In genomic region chr9:26165426-26165825, GRCh38 we compare ENCODE assay signal across 33 cellular contexts.
"Had no signal": no experiment of that assay in that cellular context is flagged by ENCODE, and none has a peak within 500 bp of the region (broad histone marks: within the 10 kb centered on the region; RNA-seq: fewer than 3 reads in every experiment).

No MANE protein-coding gene starts in this region.

- ATAC-seq: activated naive CD4-positive, alpha-beta T cell treated with anti-CD3 and anti-CD28 coated beads, Interleukin-2, amount 50 U/mL, for 72 hours; activated naive CD8-positive, alpha-beta T cell treated with anti-CD3 and anti-CD28 coated beads, Interleukin-2, amount 50 U/mL, for 24 hours; activated T-cell treated with anti-CD3 and anti-CD28 coated beads, Interleukin-2, amount 50 U/mL, for 4 hours; activated T-cell treated with anti-CD3 and anti-CD28 coated beads, Interleukin-2, amount 50 U/mL, for 72 hours; activated T-helper 17 cell treated with anti-CD3 and anti-CD28 coated beads, Interleukin-2, amount 50 U/mL, for 72 hours; body of pancreas had no signal

- H3K9me3 ChIP-seq: adrenal gland, ascending aorta, body of pancreas, breast epithelium had no signal

- FAIRE-seq: astrocyte, bronchial epithelial cell had no signal

- DNase-seq: activated effector memory CD4-positive, alpha-beta T cell treated with anti-CD3 and anti-CD28 coated beads, Interleukin-2, amount 50 U/mL, for 16 hours; activated effector memory CD4-positive, alpha-beta T cell treated with Interleukin-2 at 50 U/mL for 16 hours; activated gamma-delta T cell; activated gamma-delta T cell treated with Interleukin-2 at 50 U/mL for 16 hours; activated naive CD4-positive, alpha-beta T cell; activated naive CD4-positive, alpha-beta T cell treated with anti-CD3 and anti-CD28 coated beads for 36 hours; activated naive CD4-positive, alpha-beta T cell treated with anti-CD3 and anti-CD28 coated beads, Interleukin-2, amount 10 ng/mL, durations not matched to agents 7 days and 5 days; activated naive CD4-positive, alpha-beta T cell treated with anti-CD3 and anti-CD28 coated beads, Interleukin-2, amount 50 U/mL, for 16 hours; activated naive CD4-positive, alpha-beta T cell treated with Interleukin-2 at 50 U/mL for 16 hours; activated naive CD8-positive, alpha-beta T cell treated with anti-CD3 and anti-CD28 coated beads for 36 hours; activated naive CD8-positive, alpha-beta T cell treated with anti-CD3 and anti-CD28 coated beads, Interleukin-2, amount 10 ng/mL, durations not matched to agents 7 days and 5 days; activated naive CD8-positive, alpha-beta T cell treated with anti-CD3 and anti-CD28 coated beads, Interleukin-2, amount 50 U/mL, for 24 hours; activated T-cell treated with anti-CD3 and anti-CD28 coated beads, Interleukin-2, amount 50 U/mL, for 1 hour; activated T-cell treated with anti-CD3 and anti-CD28 coated beads, Interleukin-2, amount 50 U/mL, for 24 hours; activated T-cell treated with anti-CD3 and anti-CD28 coated beads, Interleukin-2, amount 50 U/mL, for 4 hours; activated T-cell treated with anti-CD3 and anti-CD28 coated beads, Interleukin-2, amount 50 U/mL, for 48 hours; activated T-cell treated with anti-CD3 and anti-CD28 coated beads, Interleukin-2, amount 50 U/mL, for 72 hours; adrenal gland; amygdala; anterior cingulate cortex; aorta; body of pancreas; brain microvascular endothelial cell; caudate nucleus; central memory CD4-positive, alpha-beta T cell; cerebellar nuclear complex had no signal

- H3K27me3 ChIP-seq: adrenal gland, ascending aorta, body of pancreas, brain microvascular endothelial cell, breast epithelium, cardiac muscle cell had no signal

- H3K4me1 ChIP-seq: ascending aorta, body of pancreas had no signal

- H3K36me3 ChIP-seq: adrenal gland, ascending aorta, brain microvascular endothelial cell, breast epithelium, cardiac muscle cell had no signal

- H3K27ac ChIP-seq: adrenal gland, ascending aorta, body of pancreas, brain microvascular endothelial cell, breast epithelium, cardiac muscle cell had no signal

- H3K4me3 ChIP-seq: adrenal gland, ascending aorta, body of pancreas, breast epithelium, cardiac muscle cell had no signal
